Comparison of ENCODE assay signal across 23 cellular contexts in the genomic region with DNA sequence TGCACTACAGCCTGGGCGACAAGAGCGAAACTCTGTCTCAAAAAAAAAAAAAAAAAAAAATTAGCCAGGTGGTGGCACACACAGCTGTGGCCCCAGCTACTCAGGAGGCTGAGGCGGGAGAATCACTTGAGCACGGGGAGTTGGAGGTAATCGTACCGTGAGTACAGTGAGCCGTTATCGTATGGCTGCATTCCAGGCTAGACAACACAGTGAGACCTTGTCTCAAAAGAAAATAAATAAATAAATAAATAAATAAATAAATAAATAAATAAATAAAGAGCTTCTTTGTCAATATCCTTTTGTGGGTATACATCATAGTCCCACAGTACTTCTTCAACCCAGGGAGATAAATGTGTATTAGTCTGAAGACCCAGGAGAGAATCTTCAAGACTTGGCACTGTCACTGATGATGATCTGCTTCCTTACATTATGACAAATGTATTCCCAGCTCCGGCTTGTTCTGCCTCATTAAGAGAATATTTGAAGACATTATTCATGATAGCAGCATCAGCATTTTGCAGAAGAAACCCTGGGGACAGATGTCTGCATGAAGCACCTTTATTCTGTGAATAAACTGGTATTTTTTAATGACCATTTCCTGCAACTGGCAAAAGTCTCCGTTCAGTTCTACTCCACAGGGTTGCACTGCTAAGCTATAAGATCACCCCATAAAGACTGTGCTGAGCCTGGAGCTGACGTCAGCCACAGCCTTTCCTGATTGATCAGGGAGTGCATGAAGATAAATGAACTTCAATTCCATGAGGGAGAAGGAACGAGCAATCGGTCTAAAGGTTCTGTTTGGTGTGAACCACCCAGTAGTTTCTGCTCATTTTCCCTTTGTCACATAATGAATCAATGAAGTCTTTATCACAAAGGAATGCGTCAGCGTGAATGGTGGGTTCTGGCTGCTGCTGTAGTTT. TPM values are rescaled to one million over a fixed set of nuclear protein-coding genes. Genes with fewer than 3 reads are reported as not detected.
DNase-seq lines count a peak whose midpoint lies in the region; ATAC-seq and TF ChIP-seq lines count a peak whose summit lies in the region.
"Had no signal": no experiment of that assay in that cellular context is flagged by ENCODE, and none has a peak within 500 bp of the region (broad histone marks: within the 10 kb centered on the region; RNA-seq: fewer than 3 reads in every experiment).

No MANE protein-coding gene starts in this region.

- no peak overlapping the region for H3K9ac ChIP-seq in neural progenitor cell

- H3K9me3 Mint-ChIP-seq in neural progenitor cell, result peaks cover 12% of the 10 kb centered on the region

- TF ChIP-seq CTCF in epithelial cell of esophagus (IDR thresholded peaks at IDR 0.05; ENCODE audit: insufficient read depth, low read depth, low read length, missing control alignments), result no peak
- no peak for TF ChIP-seq CTCF in neural progenitor cell (IDR thresholded peaks at IDR 0.05)

- H3K4me2 ChIP-seq in neural progenitor cell, result no peak overlapping the region

- H3K27ac ChIP-seq in neural progenitor cell, result no peak overlapping the region
- H3K27ac ChIP-seq: body of pancreas, epithelial cell of prostate, gastrocnemius medialis, skin epidermis had no signal

- H3K9me3 ChIP-seq in neural progenitor cell (ENCODE audit: low read depth), result peaks cover 8% of the 10 kb centered on the region
- H3K9me3 ChIP-seq: gastrocnemius medialis had no signal

- H3F3A ChIP-seq in neural progenitor cell (ENCODE audit: low read depth), result peaks cover 12% of the 10 kb centered on the region

- no peak overlapping the region for H3K4me3 Mint-ChIP-seq in neural progenitor cell
- H3K4me3 Mint-ChIP-seq: activated B cell treated with CpG ODN at 0.5 μM for 24 hours; activated naive CD8-positive, alpha-beta T cell treated with anti-CD3 and anti-CD28 coated beads for 36 hours; activated T-cell treated with anti-CD3 and anti-CD28 coated beads, Interleukin-2, amount 50 U/mL, for 72 hours; T-helper 17 cell had no signal

- no peaks in the 10 kb centered on the region for H4K20me1 ChIP-seq in neural progenitor cell (ENCODE audit: low read depth)

- no peak for ATAC-seq in HG03039 (IDR thresholded peaks at IDR 0.05; ENCODE audit: unreplicated experiment)
- ATAC-seq: activated T-cell treated with anti-CD3 and anti-CD28 coated beads, Interleukin-2, amount 50 U/mL, for 72 hours; body of pancreas; gastrocnemius medialis; left ventricle myocardium superior; T-helper 17 cell had no signal

- H3K4me1 Mint-ChIP-seq in neural progenitor cell, result peaks cover 11% of the 10 kb centered on the region

- H3K27me3 ChIP-seq in neural progenitor cell, result no peaks in the 10 kb centered on the region
- H3K27me3 ChIP-seq: body of pancreas had no signal

- no peaks in the 10 kb centered on the region for H3K79me2 ChIP-seq in neural progenitor cell (ENCODE audit: low read depth)

- no peak overlapping the region for H2AFZ ChIP-seq in neural progenitor cell (replicated peaks)

- H3K27ac Mint-ChIP-seq in neural progenitor cell, result no peak overlapping the region
- H3K27ac Mint-ChIP-seq: activated B cell treated with CpG ODN at 0.5 μM for 24 hours; activated T-cell treated with anti-CD3 and anti-CD28 coated beads, Interleukin-2, amount 50 U/mL, for 72 hours had no signal

- peaks cover 6% of the 10 kb centered on the region for H3K27me3 Mint-ChIP-seq in neural progenitor cell (ENCODE audit: insufficient read depth, low read depth)
- H3K27me3 Mint-ChIP-seq: activated B cell treated with CpG ODN at 0.5 μM for 24 hours; activated naive CD8-positive, alpha-beta T cell treated with anti-CD3 and anti-CD28 coated beads for 36 hours; T-helper 17 cell had no signal

- peaks cover 8% of the 10 kb centered on the region for H3K4me1 ChIP-seq in neural progenitor cell
- H3K4me1 ChIP-seq: gastrocnemius medialis had no signal

- DNase-seq in COLO829 (ENCODE audit: low spot score), result peak; percentile 49
- DNase-seq in M059J (ENCODE audit: low read depth), result peak; percentile 14
- peak; percentile 25 for DNase-seq in epithelial cell of esophagus (ENCODE audit: low read depth)
- peak; percentile 1 for DNase-seq in neural progenitor cell (ENCODE audit: low spot score)
- no peak for DNase-seq in activated CD4-positive, CD25-positive, alpha-beta regulatory T cell treated with anti-CD3 and anti-CD28 coated beads, Interleukin-2, amount 50 U/mL, for 72 hours
- no peak for DNase-seq in NCI-H146 (lab: John Stamatoyannopoulos, UW)
- DNase-seq in DMS 273 (lab: John Stamatoyannopoulos, UW; ENCODE audit: unreplicated experiment), result no peak
- DNase-seq: activated B cell treated with CpG ODN at 0.5 μM for 24 hours; activated naive CD8-positive, alpha-beta T cell treated with anti-CD3 and anti-CD28 coated beads for 36 hours; activated T-cell treated with anti-CD3 and anti-CD28 coated beads, Interleukin-2, amount 50 U/mL, for 72 hours; AML-193; body of pancreas; gastrocnemius medialis; NCI-H1436 treated with DMSO at 0.1 percent for 48 hours; NCI-H446; NK-92 treated with Interleukin-12 subunit alpha and Interleukin-12 subunit beta, amount 100 ng/mL, for 24 hours; stimulated activated CD4-positive, alpha-beta T cell treated with anti-CD3 and anti-CD28 coated beads, Interleukin-4, amount 100 ng/mL, for 4 hours; substantia nigra; T-helper 17 cell had no signal

- no peaks in the 10 kb centered on the region for H3K36me3 Mint-ChIP-seq in neural progenitor cell
- H3K36me3 Mint-ChIP-seq: activated naive CD8-positive, alpha-beta T cell treated with anti-CD3 and anti-CD28 coated beads for 36 hours had no signal

- no peak overlapping the region for H3K4me3 ChIP-seq in epithelial cell of esophagus (ENCODE audit: low read length)
- no peak overlapping the region for H3K4me3 ChIP-seq in neural progenitor cell
- H3K4me3 ChIP-seq: body of pancreas, gastrocnemius medialis, skin epidermis had no signal

- no peaks in the 10 kb centered on the region for H3K36me3 ChIP-seq in neural progenitor cell
- H3K36me3 ChIP-seq: gastrocnemius medialis had no signal

RNA-seq across cellular contexts. Expression of a gene that starts 1.7 kb away (rescaled TPM):
- 0.91 TPM in 2 replicates for total RNA-seq in M059J (2014; rRNA removed; shearing (Covaris generic))
- not detected in 2 replicates for total RNA-seq in neural progenitor cell (ENCODE audit: low replicate concordance)
- total RNA-seq: activated B cell treated with CpG ODN at 0.5 μM for 24 hours, gastrocnemius medialis, left ventricle myocardium superior had no signal

RNA-seq across cellular contexts. Expression of a gene that starts 12.7 kb away (rescaled TPM):
- not detected in 2 replicates for total RNA-seq in M059J (2014; rRNA removed; shearing (Covaris generic))
- not detected in 2 replicates for total RNA-seq in neural progenitor cell (ENCODE audit: low replicate concordance)
- total RNA-seq: activated B cell treated with CpG ODN at 0.5 μM for 24 hours; activated naive CD8-positive, alpha-beta T cell treated with anti-CD3 and anti-CD28 coated beads for 36 hours; activated T-cell treated with anti-CD3 and anti-CD28 coated beads, Interleukin-2, amount 50 U/mL, for 72 hours; body of pancreas; gastrocnemius medialis; T-helper 17 cell had no signal

RNA-seq across cellular contexts. Expression of a gene that starts 22.2 kb away (rescaled TPM):
- total RNA-seq in M059J (2014; rRNA removed; shearing (Covaris generic)), result not detected in 2 replicates
- total RNA-seq in neural progenitor cell (ENCODE audit: low replicate concordance), result not detected in 2 replicates
- total RNA-seq: activated B cell treated with CpG ODN at 0.5 μM for 24 hours; activated naive CD8-positive, alpha-beta T cell treated with anti-CD3 and anti-CD28 coated beads for 36 hours; activated T-cell treated with anti-CD3 and anti-CD28 coated beads, Interleukin-2, amount 50 U/mL, for 72 hours; body of pancreas; gastrocnemius medialis; left ventricle myocardium superior; T-helper 17 cell had no signal

RNA-seq across cellular contexts. Expression of a gene that starts 22.5 kb away (rescaled TPM):
- 2.6 and 5.7 TPM in 2 replicates for total RNA-seq in M059J (2014; rRNA removed; shearing (Covaris generic))
- total RNA-seq in neural progenitor cell (ENCODE audit: low replicate concordance), result 1.6 and 4.1 TPM in 2 replicates

RNA-seq across cellular contexts. Expression of a gene that starts 45.5 kb away (rescaled TPM):
- total RNA-seq in M059J (2014; rRNA removed; shearing (Covaris generic)), result 118 and 153 TPM in 2 replicates
- 71.0 and 137 TPM in 2 replicates for total RNA-seq in neural progenitor cell (ENCODE audit: low replicate concordance)

Comparison
In these comparisons a context has a peak if more than half of its experiments do, and no peak if none do; other contexts are left out.
1. DNase-seq: peak in COLO829 (single experiment), M059J (single experiment), epithelial cell of esophagus (single experiment) and neural progenitor cell (single experiment); none in activated CD4-positive, CD25-positive, alpha-beta regulatory T cell treated with anti-CD3 and anti-CD28 coated beads, Interleukin-2, amount 50 U/mL, for 72 hours (single experiment), NCI-H146 (single experiment) and DMS 273 (single experiment).